Comparison of ENCODE assay signal across 27 cellular contexts in the genomic region with DNA sequence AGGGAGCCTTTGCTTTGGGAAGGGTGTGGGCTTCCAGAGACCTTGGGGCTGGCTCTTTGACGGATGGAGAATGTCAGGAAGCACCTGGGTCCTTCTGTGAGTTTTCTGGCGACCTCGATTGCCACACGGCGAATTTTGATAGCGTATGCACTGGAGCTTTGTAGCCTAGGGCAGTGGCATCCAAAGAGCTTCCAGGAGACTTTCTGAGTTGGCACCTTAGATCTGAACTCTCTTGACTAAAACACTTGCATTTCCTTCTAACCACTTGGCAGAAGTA. TPM values are rescaled to one million over a fixed set of nuclear protein-coding genes. Genes with fewer than 3 reads are reported as not detected.
A peak's percentile ranks its signal among the peaks of the same experiment; 100 is the strongest.
DNase-seq lines count a peak whose midpoint lies in the region; ATAC-seq and TF ChIP-seq lines count a peak whose summit lies in the region.
"Had no signal": no experiment of that assay in that cellular context is flagged by ENCODE, and none has a peak within 500 bp of the region (broad histone marks: within the 10 kb centered on the region; RNA-seq: fewer than 3 reads in every experiment).

No MANE protein-coding gene starts in this region.

- H3K36me3 ChIP-seq in BLaER1 (peaks cover 16% of the 10 kb centered on the region), neutrophil (no peaks in the 10 kb centered on the region), psoas muscle (ENCODE audit: insufficient read depth in 1 of 2, low read depth in 1 of 2) (no peaks in the 10 kb centered on the region)
- H3K36me3 ChIP-seq: ascending aorta had no signal

- peaks cover 16% of the 10 kb centered on the region; the same call in 1 of the 2 replicates for H3K9me3 ChIP-seq in BLaER1
- H3K9me3 ChIP-seq in CD4-positive, alpha-beta T cell (ENCODE audit: control insufficient read depth, low read length) = no peaks in the 10 kb centered on the region
- no peaks in the 10 kb centered on the region for H3K9me3 ChIP-seq in neutrophil
- no peaks in the 10 kb centered on the region for H3K9me3 ChIP-seq in psoas muscle
- H3K9me3 ChIP-seq: ascending aorta had no signal

- 46 to 67% (median 48%) methylated on average over 6 of the region's 6 CpGs for WGBS in psoas muscle, 3 donors

- H3K4me2 ChIP-seq in BLaER1 = peak overlapping the region; percentile 72

- peaks cover 34% of the 10 kb centered on the region for H4K20me1 ChIP-seq in BLaER1

- no peak for TF ChIP-seq CTCF in CD4-positive, alpha-beta T cell (IDR thresholded peaks at IDR 0.05)
- no peak for TF ChIP-seq CTCF in neutrophil (IDR thresholded peaks at IDR 0.05)
- no peak for TF ChIP-seq CTCF in psoas muscle (IDR thresholded peaks at IDR 0.05)

- POLR2A ChIA-PET in CD4-positive, alpha-beta T cell (lab: Charles Lee) = no interaction called here

- intact Hi-C loops in CD4-positive, alpha-beta T cell (cut with DNase I, micrococcal nuclease) = no loop called here
- intact Hi-C loops in psoas muscle (cut with DNase I) = loop anchor here in 1 of 2 donors (5.0 kb wide), 1 partner anchor 42 kb away; no protein-coding TSS in a partner anchor

- H3K27ac Mint-ChIP-seq in CD4-positive, alpha-beta T cell = peak overlapping the region; percentile 40
- H3K27ac Mint-ChIP-seq: activated T-helper 17 cell treated with anti-CD3 and anti-CD28 coated beads, Interleukin-2, amount 50 U/mL, for 72 hours had no signal

- DNase-seq in CD4-positive, alpha-beta T cell = no peak
- DNase-seq in caudate nucleus (lab: John Stamatoyannopoulos, UW) (no peak), NCI-H2107 (lab: John Stamatoyannopoulos, UW) (no peak), psoas muscle (no peak), SIG-M5 treated with dmso at 0.1 percent for 504 hours (lab: John Stamatoyannopoulos, UW; ENCODE audit: unreplicated experiment) (no peak)
- DNase-seq: activated CD4-positive, alpha-beta T cell treated with anti-CD3 and anti-CD28 coated beads for 4 hours; activated naive CD4-positive, alpha-beta T cell treated with anti-CD3 and anti-CD28 coated beads, Interleukin-2, amount 50 U/mL, for 16 hours; CD4-positive, alpha-beta memory T cell; EL; HCEC 1CT; IMR-90; NCI-H1048; NCI-H1694 treated with DMSO at 0.1 percent for 48 hours; NCI-H69; small intestine; stimulated activated CD4-positive, alpha-beta T cell treated with anti-CD3 and anti-CD28 coated beads, Interleukin-2, amount 100 ng/mL, for 24 hours; T-helper 2 cell had no signal

- peaks cover 90% of the 10 kb centered on the region for H3K4me1 ChIP-seq in BLaER1
- peaks cover 27 to 33% of the 10 kb centered on the region in 2 experiments for H3K4me1 ChIP-seq in neutrophil (ENCODE audit: control insufficient read depth in 1 of 2, insufficient read depth in 1 of 2, low read depth in 1 of 2, low read length in 1 of 2)
- H3K4me1 ChIP-seq in psoas muscle = peaks cover 56% of the 10 kb centered on the region

- H3K4me3 ChIP-seq in BLaER1 = no peak overlapping the region
- H3K4me3 ChIP-seq in neutrophil (ENCODE audit: low read depth in 1 of 2, low read length in 1 of 2) = no peak overlapping the region
- no peak overlapping the region for H3K4me3 ChIP-seq in psoas muscle
- H3K4me3 ChIP-seq: ascending aorta, SK-N-MC had no signal

- CTCF ChIA-PET in CD4-positive, alpha-beta T cell (lab: Charles Lee) = no interaction called here

- no peak for ATAC-seq in CD4-positive, alpha-beta T cell (ENCODE audit: poor library complexity)
- no peak for ATAC-seq in psoas muscle
- ATAC-seq: activated T-helper 17 cell treated with anti-CD3 and anti-CD28 coated beads, Interleukin-2, amount 50 U/mL, for 72 hours; left lobe of liver had no signal

- H3K27me3 ChIP-seq in BLaER1 = no peaks in the 10 kb centered on the region
- H3K27me3 ChIP-seq in CD4-positive, alpha-beta T cell (ENCODE audit: control insufficient read depth, insufficient read depth, low read length) = no peaks in the 10 kb centered on the region
- no peaks in the 10 kb centered on the region for H3K27me3 ChIP-seq in neutrophil
- no peaks in the 10 kb centered on the region for H3K27me3 ChIP-seq in psoas muscle (ENCODE audit: insufficient read depth in 3 of 3, low read length in 2 of 3)
- H3K27me3 ChIP-seq: ascending aorta had no signal

- H3K4me1 Mint-ChIP-seq in CD4-positive, alpha-beta T cell (ENCODE audit: low read depth) = peaks cover 97% of the 10 kb centered on the region

- no peaks in the 10 kb centered on the region for H3K9me3 Mint-ChIP-seq in CD4-positive, alpha-beta T cell
- H3K9me3 Mint-ChIP-seq: activated T-helper 17 cell treated with anti-CD3 and anti-CD28 coated beads, Interleukin-2, amount 50 U/mL, for 72 hours; central memory CD8-positive, alpha-beta T cell; type B pancreatic cell had no signal

- H3K27ac ChIP-seq in BLaER1 (peak overlapping the region; percentile 21; the same call in 1 of the 2 replicates), caudate nucleus (ENCODE audit: low read depth, low read length) (peak overlapping the region; percentile 60), neutrophil (peak overlapping the region; percentile 53), psoas muscle (no peak overlapping the region)
- H3K27ac ChIP-seq in CD4-positive, alpha-beta T cell (ENCODE audit: low read depth, low read length) = no peak overlapping the region
- H3K27ac ChIP-seq: ascending aorta, SK-N-MC had no signal

- H3K4me3 Mint-ChIP-seq in CD4-positive, alpha-beta T cell = peak overlapping the region; percentile 2
- H3K4me3 Mint-ChIP-seq: activated T-helper 17 cell treated with anti-CD3 and anti-CD28 coated beads, Interleukin-2, amount 50 U/mL, for 72 hours; central memory CD8-positive, alpha-beta T cell; memory B cell; type B pancreatic cell had no signal

- H3K27me3 Mint-ChIP-seq in CD4-positive, alpha-beta T cell = no peaks in the 10 kb centered on the region
- H3K27me3 Mint-ChIP-seq: activated T-helper 17 cell treated with anti-CD3 and anti-CD28 coated beads, Interleukin-2, amount 50 U/mL, for 72 hours; CD4-positive, alpha-beta memory T cell; central memory CD8-positive, alpha-beta T cell; type B pancreatic cell had no signal

- peaks cover 49% of the 10 kb centered on the region for H3K36me3 Mint-ChIP-seq in CD4-positive, alpha-beta T cell (ENCODE audit: low read depth)

- peak overlapping the region; percentile 4; the same call in 1 of the 2 replicates for H3K9ac ChIP-seq in BLaER1

RNA-seq across cellular contexts. Expression of gene RNF144A, which starts 7.6 kb away (rescaled TPM):
- 10 to 100 TPM; 39.0 to 40.1 TPM for total RNA-seq in CD4-positive, alpha-beta T cell
- total RNA-seq in psoas muscle = 10 to 100 TPM in 2 of 4 donors, 1 to 10 TPM in 2; 8.2 to 15.6 (median 11.9) TPM
- 1 to 10 TPM; 2.4 to 8.7 (median 5.4) TPM for polyA plus RNA-seq in psoas muscle

RNA-seq across cellular contexts. Expression of gene RSAD2, which starts 47.3 kb away (rescaled TPM):
- total RNA-seq in CD4-positive, alpha-beta T cell = 1 to 10 TPM; 3.9 to 4.6 TPM
- 1 to 10 TPM; 1.7 to 3.1 (median 2.6) TPM for total RNA-seq in psoas muscle
- polyA plus RNA-seq in psoas muscle = 1 to 10 TPM in 2 of 3 donors, under 1 TPM in 1; 0.95 to 2.7 (median 2.1) TPM
- total RNA-seq: IMR-90, myocyte had no signal
- polyA plus RNA-seq: IMR-90 had no signal

RNA-seq across cellular contexts. Expression of gene CMPK2, which starts 59.1 kb away (rescaled TPM):
- total RNA-seq in CD4-positive, alpha-beta T cell = 1 to 10 TPM; 6.5 to 7.6 TPM
- total RNA-seq in psoas muscle = 1 to 10 TPM; 1.6 to 4.2 (median 3.6) TPM
- polyA plus RNA-seq in psoas muscle = 1 to 10 TPM; 1.3 to 1.7 (median 1.6) TPM

Comparison
In these comparisons a context has a peak if more than half of its experiments do, and no peak if none do; other contexts are left out.
1. H3K27ac ChIP-seq: peak in BLaER1 (single experiment), caudate nucleus (single experiment) and neutrophil (single experiment); none in CD4-positive, alpha-beta T cell (single experiment) and psoas muscle (single experiment).